18 cellular contexts compared by ENCODE assay signal in the genomic region with DNA sequence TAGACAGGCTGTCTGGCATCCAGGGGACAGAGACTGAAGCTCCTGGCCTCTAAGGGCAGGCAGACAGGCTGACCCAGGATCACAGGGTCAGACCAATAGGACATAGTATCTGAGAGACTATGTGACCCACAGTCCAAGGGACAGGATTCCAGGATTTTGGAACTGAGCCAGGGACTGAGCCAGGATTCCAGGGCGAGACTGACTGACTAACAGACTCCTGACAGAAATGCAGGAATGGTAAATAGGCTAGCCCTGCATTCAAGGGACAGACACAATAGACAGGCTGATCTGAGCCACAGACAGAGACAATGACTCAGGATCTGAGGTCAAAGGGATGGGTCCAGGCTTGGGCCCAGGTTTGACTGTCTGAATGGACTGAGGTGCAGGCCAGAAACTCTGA. TPM values are rescaled to one million over a fixed set of nuclear protein-coding genes. Genes with fewer than 3 reads are reported as not detected.
DNase-seq lines count a peak whose midpoint lies in the region; ATAC-seq and TF ChIP-seq lines count a peak whose summit lies in the region.
"Had no signal": no experiment of that assay in that cellular context is flagged by ENCODE, and none has a peak within 500 bp of the region (broad histone marks: within the 10 kb centered on the region; RNA-seq: fewer than 3 reads in every experiment).

No MANE protein-coding gene starts in this region.

- H3K27me3 ChIP-seq in PC-3 (ENCODE audit: low read length) = peaks cover 4% of the 10 kb centered on the region; the same call in 1 of the 2 replicates
- H3K27me3 ChIP-seq in mesenchymal stem cell (ENCODE audit: control insufficient read depth in 1 of 2, insufficient read depth in 1 of 2, low read length in 2 of 2) = peaks cover 43 to 45% of the 10 kb centered on the region in 2 experiments
- H3K27me3 ChIP-seq: right atrium auricular region, transverse colon had no signal

- H3K4me1 ChIP-seq in PC-3 (ENCODE audit: insufficient read depth, low read length) (no peaks in the 10 kb centered on the region), mesenchymal stem cell (ENCODE audit: control insufficient read depth, insufficient read depth, low read depth, low read length) (no peaks in the 10 kb centered on the region)
- H3K4me1 ChIP-seq: right atrium auricular region, transverse colon had no signal

- H2BK15ac ChIP-seq in mesenchymal stem cell (ENCODE audit: low read depth, poor library complexity, severe bottlenecking) = no peak overlapping the region

- intact Hi-C loops in PC-3 (cut with micrococcal nuclease) = no loop called here

- H2AK5ac ChIP-seq in mesenchymal stem cell (ENCODE audit: low read length, severe bottlenecking) = no peak overlapping the region

- H4K91ac ChIP-seq in mesenchymal stem cell (ENCODE audit: low read length) = no peak overlapping the region

- DNase-seq in GM04503 (ENCODE audit: low read depth) (peak; percentile 4), PC-3 (peak; percentile 50), dermis microvascular lymphatic vessel endothelial cell (ENCODE audit: low read depth in 2 of 2) (peak; percentile 69 to 83), mesenchymal stem cell (peak; percentile 12), HUDEP-2 (lab: John Stamatoyannopoulos, UW; ENCODE audit: unreplicated experiment in 76 of 76) (no peak), MV-4-11 (lab: John Stamatoyannopoulos, UW) (no peak)
- DNase-seq in activated CD4-positive, alpha-beta T cell treated with anti-CD3 and anti-CD28 coated beads for 48 hours = no peak
- DNase-seq: activated CD8-positive, alpha-beta memory T cell treated with anti-CD3 and anti-CD28 coated beads, Interleukin-2, amount 50 U/mL, for 48 hours; central memory CD4-positive, alpha-beta T cell; GDM1; hypothalamus; left ventricle myocardium superior; stimulated activated CD4-positive, alpha-beta T cell treated with anti-CD3 and anti-CD28 coated beads, Interleukin-4, amount 100 ng/mL, for 24 hours; T-helper 1 cell; transverse colon had no signal

- no peaks in the 10 kb centered on the region for H3K9me3 ChIP-seq in PC-3 (ENCODE audit: low read length)
- no peaks in the 10 kb centered on the region for H3K9me3 ChIP-seq in mesenchymal stem cell (ENCODE audit: control insufficient read depth, low read length)
- H3K9me3 ChIP-seq: right atrium auricular region, transverse colon had no signal

- H3K4ac ChIP-seq in mesenchymal stem cell (ENCODE audit: low read depth in 1 of 2, low read length in 2 of 2) = no peak overlapping the region

- H3K79me1 ChIP-seq in mesenchymal stem cell (replicated peaks; ENCODE audit: low read length, poor library complexity, severe bottlenecking) = no peaks in the 10 kb centered on the region

- H3K9me2 ChIP-seq in PC-3 (replicated peaks; ENCODE audit: low read length) = no peaks in the 10 kb centered on the region

- no peak overlapping the region for H3K23ac ChIP-seq in mesenchymal stem cell (ENCODE audit: low read length in 2 of 2)

- CTCF ChIA-PET in PC-3 (lab: Charles Lee) = no interaction called here

- H3K36me3 ChIP-seq in PC-3 (ENCODE audit: low read depth, low read length) (no peaks in the 10 kb centered on the region), mesenchymal stem cell (ENCODE audit: control insufficient read depth in 1 of 2, insufficient read depth in 2 of 2, low read depth in 1 of 2, low read length in 2 of 2) (no peaks in the 10 kb centered on the region)
- H3K36me3 ChIP-seq: right atrium auricular region, transverse colon had no signal

- no peaks in the 10 kb centered on the region for H4K20me1 ChIP-seq in PC-3 (ENCODE audit: low read length)

- H3F3A ChIP-seq in PC-3 (ENCODE audit: low read length, unreplicated experiment) = no peaks in the 10 kb centered on the region

- H2AFZ ChIP-seq in PC-3 (ENCODE audit: low read length) (no peak overlapping the region), mesenchymal stem cell (ENCODE audit: low read depth, low read length) (no peak overlapping the region)

- H3K27ac ChIP-seq in PC-3 (ENCODE audit: low read length) (no peak overlapping the region), mesenchymal stem cell (ENCODE audit: low read length, poor library complexity, severe bottlenecking) (no peak overlapping the region)
- H3K27ac ChIP-seq: C4-2B, right atrium auricular region, transverse colon had no signal

- H2BK5ac ChIP-seq in mesenchymal stem cell (ENCODE audit: low read depth, low read length, poor library complexity, severe bottlenecking) = no peak overlapping the region

- POLR2A ChIA-PET in PC-3 (lab: Charles Lee; ENCODE audit: unreplicated experiment) = no interaction called here

- 70% methylated on average over 1 of the region's 1 CpG for WGBS in mesenchymal stem cell

- no peak overlapping the region for H2BK120ac ChIP-seq in mesenchymal stem cell (ENCODE audit: low read depth, low read length)

- no peak overlapping the region for H2BK12ac ChIP-seq in mesenchymal stem cell (ENCODE audit: low read length in 2 of 2)

- H3K4me3 ChIP-seq in PC-3 (ENCODE audit: low read length) (no peak overlapping the region), mesenchymal stem cell (ENCODE audit: insufficient read depth in 1 of 2, low read depth in 1 of 2, low read length in 2 of 2) (no peak overlapping the region)
- H3K4me3 ChIP-seq: right atrium auricular region, transverse colon had no signal

- H3K14ac ChIP-seq in mesenchymal stem cell (ENCODE audit: low read length in 2 of 2) = no peak overlapping the region

- H3K79me2 ChIP-seq in PC-3 (ENCODE audit: low read length) = no peaks in the 10 kb centered on the region

- no peak overlapping the region for H4K8ac ChIP-seq in mesenchymal stem cell (ENCODE audit: low read length)

- H3K4me2 ChIP-seq in PC-3 (ENCODE audit: low read length) (no peak overlapping the region), mesenchymal stem cell (ENCODE audit: low read length, poor library complexity, severe bottlenecking) (no peak overlapping the region)

- no TSS peak for BruUV-seq in PC-3 (replicated peaks; lab: Mats Ljungman, UMichigan)

- H3K9ac ChIP-seq in PC-3 (ENCODE audit: low read length) (no peak overlapping the region), mesenchymal stem cell (ENCODE audit: low read length) (no peak overlapping the region)

- ATAC-seq in PC-3 = peak; percentile 65
- no peak for ATAC-seq in HG02642 (IDR thresholded peaks at IDR 0.05; ENCODE audit: poor library complexity, unreplicated experiment)
- ATAC-seq: left ventricle myocardium superior had no signal

- TF ChIP-seq CTCF in PC-3 (conservative IDR thresholded peaks at IDR 0.05; ENCODE audit: low read depth, low read length) = no peak

- H3K18ac ChIP-seq in mesenchymal stem cell (ENCODE audit: low read depth in 1 of 2, low read length in 2 of 2) = no peak overlapping the region

RNA-seq across cellular contexts. Expression of gene XKR7, which starts 19.8 kb away (rescaled TPM):
- total RNA-seq in PC-3 (2014; rRNA removed) (not detected in 2 replicates), dermis microvascular lymphatic vessel endothelial cell (not detected in 2 replicates)
- polyA plus RNA-seq in mesenchymal stem cell (2013, experiment 1 of 2) = not detected
- under 0.01 TPM for polyA plus RNA-seq in mesenchymal stem cell (2013, experiment 2 of 2)
- total RNA-seq: left ventricle myocardium superior, right atrium auricular region had no signal

RNA-seq across cellular contexts. Expression of gene CCM2L, which starts 22.5 kb away (rescaled TPM):
- not detected in 2 replicates for total RNA-seq in PC-3 (2014; rRNA removed)
- total RNA-seq in dermis microvascular lymphatic vessel endothelial cell = 17.3 and 27.6 TPM in 2 replicates
- not detected for polyA plus RNA-seq in mesenchymal stem cell (2013, experiment 1 of 2)
- not detected for polyA plus RNA-seq in mesenchymal stem cell (2013, experiment 2 of 2)

RNA-seq across cellular contexts. Expression of gene PDRG1, which starts 35.9 kb away (rescaled TPM):
- total RNA-seq in PC-3 (2014; rRNA removed) (11.7 and 12.3 TPM in 2 replicates), dermis microvascular lymphatic vessel endothelial cell (3.2 and 5.7 TPM in 2 replicates)
- 10.6 TPM for polyA plus RNA-seq in mesenchymal stem cell (2013, experiment 1 of 2)
- 11.3 TPM for polyA plus RNA-seq in mesenchymal stem cell (2013, experiment 2 of 2)

Comparison
In these comparisons a context has a peak if more than half of its experiments do, and no peak if none do; other contexts are left out.
1. DNase-seq: peak in GM04503 (single experiment), PC-3 (single experiment), dermis microvascular lymphatic vessel endothelial cell (2 of 2) and mesenchymal stem cell (single experiment); none in HUDEP-2 (0 of 76), activated CD4-positive, alpha-beta T cell treated with anti-CD3 and anti-CD28 coated beads for 48 hours (single experiment) and MV-4-11 (single experiment).
2. RNA of gene CCM2L, which starts 22.5 kb away (total RNA-seq): 17.3 to 27.6 TPM in dermis microvascular lymphatic vessel endothelial cell; not detected in PC-3; every median in the first group is over 10 times any median in the second.